ENCODE assay signal across 16 cellular contexts in the genomic region with DNA sequence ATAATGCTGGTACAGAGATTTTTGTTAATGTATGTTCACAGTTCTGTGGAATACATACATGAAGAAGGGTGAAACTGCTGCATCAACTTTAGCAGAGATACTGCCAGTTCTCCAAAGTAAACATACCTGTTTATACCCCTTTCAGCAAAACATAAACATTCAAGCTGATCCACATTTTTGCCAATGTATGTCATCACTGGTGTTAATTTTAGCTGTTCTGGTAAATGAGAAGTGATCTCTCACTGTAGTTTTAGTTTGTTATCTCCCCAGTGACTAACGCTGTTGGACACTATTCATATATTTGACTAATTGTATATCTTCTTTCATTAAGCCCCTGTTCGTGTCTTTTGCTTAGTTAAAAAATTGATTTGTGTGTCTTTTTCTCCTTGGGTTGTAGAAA.
DNase-seq lines count a peak whose midpoint lies in the region; ATAC-seq and TF ChIP-seq lines count a peak whose summit lies in the region.
"Had no signal": no experiment of that assay in that cellular context is flagged by ENCODE, and none has a peak within 500 bp of the region (broad histone marks: within the 10 kb centered on the region; RNA-seq: fewer than 3 reads in every experiment).

No MANE protein-coding gene starts in this region.

- no peaks in the 10 kb centered on the region for H3K9me2 ChIP-seq in PC-9 (ENCODE audit: insufficient read depth)

- H3K36me3 Mint-ChIP-seq in neural crest cell (ENCODE audit: low read depth) (peaks cover 10% of the 10 kb centered on the region), immature natural killer cell (peaks cover 0 to 8% (median 0%) of the 10 kb centered on the region in 3 donors)

- 0 out of 2 replicates have a peak overlapping the region, but pooled peaks have one; percentile 17 for H3K4me2 ChIP-seq in PC-9
- H3K4me2 ChIP-seq: GM23338 had no signal

- peaks cover 11% of the 10 kb centered on the region for H3K4me1 ChIP-seq in PC-9 (replicated peaks; ENCODE audit: insufficient read depth)
- H3K4me1 ChIP-seq: BE2C, Caco-2 had no signal

- no peak overlapping the region for H3K27ac ChIP-seq in PC-9

- H3K9me3 Mint-ChIP-seq in neural crest cell, result peaks cover 3% of the 10 kb centered on the region
- no peaks in the 10 kb centered on the region for H3K9me3 Mint-ChIP-seq in immature natural killer cell
- H3K9me3 Mint-ChIP-seq: HFFc6 had no signal

- H3K27ac Mint-ChIP-seq in neural crest cell (ENCODE audit: unreplicated experiment) (peak overlapping the region; percentile 23), immature natural killer cell (no peak overlapping the region)
- H3K27ac Mint-ChIP-seq: CD4-positive, CD25-positive, alpha-beta regulatory T cell; GM23338; HFFc6 had no signal

- POLR2A ChIA-PET in PC-9 (lab: Charles Lee; ENCODE audit: unreplicated experiment), result no interaction called here

- CTCF ChIA-PET in PC-9 (lab: Charles Lee), result no interaction called here

- ATAC-seq in GM21619 (IDR thresholded peaks at IDR 0.05; ENCODE audit: unreplicated experiment), result no peak
- ATAC-seq: GM23338, HepG2 had no signal

- no peaks in the 10 kb centered on the region for H3K79me2 ChIP-seq in PC-9 (ENCODE audit: low read depth)

- H3K4me3 ChIP-seq in PC-9, result no peak overlapping the region
- H3K4me3 ChIP-seq in epithelial cell of esophagus (ENCODE audit: low read length), result no peak overlapping the region
- H3K4me3 ChIP-seq: GM23338 had no signal

- H2AFZ ChIP-seq in PC-9, result no peak overlapping the region
- H2AFZ ChIP-seq: GM23338 had no signal

- H3K9me3 ChIP-seq in PC-9 (ENCODE audit: insufficient read depth, low read depth), result no peaks in the 10 kb centered on the region
- H3K9me3 ChIP-seq: BE2C, Caco-2 had no signal

- H3K36me3 ChIP-seq in PC-9 (ENCODE audit: low read depth), result no peaks in the 10 kb centered on the region
- H3K36me3 ChIP-seq: BE2C had no signal

- no peaks in the 10 kb centered on the region for H3K27me3 ChIP-seq in PC-9 (ENCODE audit: insufficient read depth, low read depth)
- H3K27me3 ChIP-seq: BE2C had no signal

- TF ChIP-seq CTCF in PC-9 (conservative IDR thresholded peaks at IDR 0.05) (no peak), epithelial cell of esophagus (IDR thresholded peaks at IDR 0.05; ENCODE audit: insufficient read depth, low read depth, low read length, missing control alignments) (no peak), neural crest cell (conservative IDR thresholded peaks at IDR 0.05) (no peak)

- no TSS peak for BruUV-seq in PC-9 (replicated peaks; lab: Mats Ljungman, UMichigan)

- intact Hi-C loops in PC-9 (cut with micrococcal nuclease; ENCODE audit: unreplicated experiment), result no loop called here

- H3K4me1 Mint-ChIP-seq in neural crest cell (peaks cover 7% of the 10 kb centered on the region), immature natural killer cell (no peaks in the 10 kb centered on the region)
- H3K4me1 Mint-ChIP-seq: CD4-positive, CD25-positive, alpha-beta regulatory T cell; GM23338 had no signal

- H3F3A ChIP-seq in PC-9 (ENCODE audit: insufficient read depth, low read depth), result no peaks in the 10 kb centered on the region

- H4K20me1 ChIP-seq in PC-9 (ENCODE audit: insufficient read depth), result no peaks in the 10 kb centered on the region

- DNase-seq in PC-9 (peak in 1 of 2 experiments; percentile 51), epithelial cell of esophagus (ENCODE audit: low read depth) (peak; percentile 55), neural crest cell (ENCODE audit: low read depth, low spot score) (no peak), SKM-1 treated with dmso at 0.1 percent for 144 hours (lab: John Stamatoyannopoulos, UW; ENCODE audit: unreplicated experiment) (no peak), immature natural killer cell (no peak), SHP77 (lab: John Stamatoyannopoulos, UW) (no peak)
- DNase-seq: ACHN; BE2C; C1 segment of cervical spinal cord; Caco-2; CD4-positive, CD25-positive, alpha-beta regulatory T cell; HCEC 1CT; HFFc6 had no signal

- H3K4me3 Mint-ChIP-seq in neural crest cell, result no peak overlapping the region
- no peak overlapping the region for H3K4me3 Mint-ChIP-seq in immature natural killer cell
- H3K4me3 Mint-ChIP-seq: CD4-positive, CD25-positive, alpha-beta regulatory T cell; GM23338; HFFc6 had no signal

- H3K27me3 Mint-ChIP-seq in neural crest cell (ENCODE audit: low read depth) (no peaks in the 10 kb centered on the region), immature natural killer cell (ENCODE audit: low read depth in 3 of 3) (peaks cover 0 to 2% (median 0%) of the 10 kb centered on the region in 3 donors)
- H3K27me3 Mint-ChIP-seq: CD4-positive, CD25-positive, alpha-beta regulatory T cell had no signal
